8 cellular contexts compared by ENCODE assay signal in the genomic region with DNA sequence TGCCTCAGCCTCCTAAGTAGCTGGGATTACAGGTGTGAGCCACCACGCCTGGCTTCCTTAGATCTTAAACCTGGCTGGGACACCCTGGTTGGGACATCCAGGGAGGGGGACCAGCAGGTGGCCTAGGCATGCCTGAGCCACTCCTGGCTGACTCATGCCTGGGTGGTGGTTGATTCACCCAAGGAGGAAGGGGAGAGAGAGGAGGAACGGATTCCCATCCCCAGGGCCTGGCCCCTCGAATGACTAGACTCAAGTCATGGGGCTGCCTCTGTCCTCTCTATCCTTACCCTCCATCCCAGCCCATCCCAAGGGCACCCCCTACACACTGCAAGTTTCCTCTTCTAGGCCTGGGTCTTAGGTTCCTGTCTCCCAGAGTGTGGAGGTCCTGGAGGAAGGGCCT. TPM values are rescaled to one million over a fixed set of nuclear protein-coding genes. Genes with fewer than 3 reads are reported as not detected.
DNase-seq lines count a peak whose midpoint lies in the region; ATAC-seq and TF ChIP-seq lines count a peak whose summit lies in the region.

No MANE protein-coding gene starts in this region.

- no peak overlapping the region for H3K4me3 ChIP-seq in heart right ventricle
- no peak overlapping the region for H3K4me3 ChIP-seq in liver (ENCODE audit: low read depth in 1 of 3, low read length in 3 of 3)
- no peak overlapping the region for H3K4me3 ChIP-seq in upper lobe of right lung

- DNase-seq in heart right ventricle (no peak), left cardiac atrium (no peak), upper lobe of right lung (no peak), ecto neural progenitor cell (ENCODE audit: low spot score) (no peak), NOMO-1 (lab: John Stamatoyannopoulos, UW; ENCODE audit: unreplicated experiment in 2 of 2) (no peak)
- peak in 1 of 2 donors; percentile 69 for DNase-seq in activated naive CD4-positive, alpha-beta T cell treated with anti-CD3 and anti-CD28 coated beads, Interleukin-2, amount 50 U/mL, for 72 hours (ENCODE audit: low spot score in 2 of 2)

- 75 to 86% methylated on average over 3 of the region's 3 CpGs for WGBS in heart right ventricle, 2 donors
- WGBS in liver: 80% methylated on average over 3 of the region's 3 CpGs

- intact Hi-C loops in heart right ventricle (cut with DNase I) (loop anchor here in 1 of 10 donors (10.0 kb wide), 1 partner anchor 1277 kb away; no protein-coding TSS in a partner anchor), left cardiac atrium (cut with DNase I) (no loop called here), upper lobe of right lung (cut with DNase I) (no loop called here)

- H3K27me3 ChIP-seq in heart right ventricle (no peaks in the 10 kb centered on the region), liver (ENCODE audit: control insufficient read depth in 4 of 4, insufficient read depth in 4 of 4, low read length in 3 of 4) (no peaks in the 10 kb centered on the region), upper lobe of right lung (no peaks in the 10 kb centered on the region)

- no peaks in the 10 kb centered on the region for H3K36me3 ChIP-seq in heart right ventricle
- no peaks in the 10 kb centered on the region for H3K36me3 ChIP-seq in liver (ENCODE audit: control insufficient read depth in 4 of 4, insufficient read depth in 3 of 4, low read depth in 1 of 4, low read length in 3 of 4)
- H3K36me3 ChIP-seq in upper lobe of right lung: no peaks in the 10 kb centered on the region

- TF ChIP-seq RAD21 in liver (IDR thresholded peaks at IDR 0.05): no peak

- H3K27ac ChIP-seq in heart right ventricle: peak overlapping the region in 9 of 10 donors; percentile 45 to 93 (median 72)
- H3K27ac ChIP-seq in liver (ENCODE audit: low read depth in 1 of 2, low read length in 2 of 2): peak overlapping the region; percentile 4 to 66
- peak overlapping the region; percentile 28 for H3K27ac ChIP-seq in upper lobe of right lung

- ATAC-seq in heart right ventricle: no peak
- ATAC-seq in left cardiac atrium: no peak
- peak in 1 of 2 donors; percentile 25 for ATAC-seq in activated naive CD4-positive, alpha-beta T cell treated with anti-CD3 and anti-CD28 coated beads, Interleukin-2, amount 50 U/mL, for 72 hours
- ATAC-seq in upper lobe of right lung: peak; percentile 20
- ATAC-seq in GM21528 (IDR thresholded peaks at IDR 0.05; ENCODE audit: low FRiP score, unreplicated experiment): no peak

- TF ChIP-seq CTCF in heart right ventricle (IDR thresholded peaks at IDR 0.05) (no peak), liver (IDR thresholded peaks at IDR 0.05; ENCODE audit: low read depth, low read length, missing input control) (no peak), upper lobe of right lung (IDR thresholded peaks at IDR 0.05) (no peak)

- peak overlapping the region; percentile 94 to 98 for H3K27ac Mint-ChIP-seq in activated naive CD4-positive, alpha-beta T cell treated with anti-CD3 and anti-CD28 coated beads, Interleukin-2, amount 50 U/mL, for 72 hours

- no peaks in the 10 kb centered on the region for H3K9me3 Mint-ChIP-seq in activated naive CD4-positive, alpha-beta T cell treated with anti-CD3 and anti-CD28 coated beads, Interleukin-2, amount 50 U/mL, for 72 hours

- no peak overlapping the region for H3K9ac ChIP-seq in liver (ENCODE audit: low read depth in 1 of 2, low read length in 2 of 2)

- H3K9me3 ChIP-seq in heart right ventricle (no peaks in the 10 kb centered on the region), liver (ENCODE audit: control insufficient read depth in 4 of 4, low read length in 3 of 4) (no peaks in the 10 kb centered on the region), upper lobe of right lung (no peaks in the 10 kb centered on the region)

- H3K36me3 Mint-ChIP-seq in activated naive CD4-positive, alpha-beta T cell treated with anti-CD3 and anti-CD28 coated beads, Interleukin-2, amount 50 U/mL, for 72 hours: no peaks in the 10 kb centered on the region

- H3K4me1 ChIP-seq in heart right ventricle (peaks cover 65 to 100% (median 97%) of the 10 kb centered on the region in 9 donors), liver (ENCODE audit: control insufficient read depth in 4 of 4, insufficient read depth in 4 of 4, low read length in 3 of 4) (peaks cover 58 to 94% (median 81%) of the 10 kb centered on the region in 4 donors), upper lobe of right lung (peaks cover 79% of the 10 kb centered on the region)

TF ChIP-seq in liver, 16 proteins besides CTCF, POLR2A, EP300 and RAD21 (continues in another document):
- TF ChIP-seq EGR1 (IDR thresholded peaks at IDR 0.05; ENCODE audit: low read depth in 2 of 2) (no peak), SP1 (IDR thresholded peaks at IDR 0.05) (no peak), GABPA (IDR thresholded peaks at IDR 0.05 in 1 of 2, conservative IDR thresholded peaks at IDR 0.05 in 1 of 2) (no peak), FOXA2 (IDR thresholded peaks at IDR 0.05) (no peak), HNF4A (conservative IDR thresholded peaks at IDR 0.05) (no peak)
- TF ChIP-seq, protein P1, sequence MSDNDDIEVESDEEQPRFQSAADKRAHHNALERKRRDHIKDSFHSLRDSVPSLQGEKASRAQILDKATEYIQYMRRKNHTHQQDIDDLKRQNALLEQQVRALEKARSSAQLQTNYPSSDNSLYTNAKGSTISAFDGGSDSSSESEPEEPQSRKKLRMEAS (IDR thresholded peaks at IDR 0.05): no peak
- TF ChIP-seq, protein P2, sequence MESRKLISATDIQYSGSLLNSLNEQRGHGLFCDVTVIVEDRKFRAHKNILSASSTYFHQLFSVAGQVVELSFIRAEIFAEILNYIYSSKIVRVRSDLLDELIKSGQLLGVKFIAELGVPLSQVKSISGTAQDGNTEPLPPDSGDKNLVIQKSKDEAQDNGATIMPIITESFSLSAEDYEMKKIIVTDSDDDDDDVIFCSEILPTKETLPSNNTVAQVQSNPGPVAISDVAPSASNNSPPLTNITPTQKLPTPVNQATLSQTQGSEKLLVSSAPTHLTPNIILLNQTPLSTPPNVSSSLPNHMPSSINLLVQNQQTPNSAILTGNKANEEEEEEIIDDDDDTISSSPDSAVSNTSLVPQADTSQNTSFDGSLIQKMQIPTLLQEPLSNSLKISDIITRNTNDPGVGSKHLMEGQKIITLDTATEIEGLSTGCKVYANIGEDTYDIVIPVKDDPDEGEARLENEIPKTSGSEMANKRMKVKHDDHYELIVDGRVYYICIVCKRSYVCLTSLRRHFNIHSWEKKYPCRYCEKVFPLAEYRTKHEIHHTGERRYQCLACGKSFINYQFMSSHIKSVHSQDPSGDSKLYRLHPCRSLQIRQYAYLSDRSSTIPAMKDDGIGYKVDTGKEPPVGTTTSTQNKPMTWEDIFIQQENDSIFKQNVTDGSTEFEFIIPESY (IDR thresholded peaks at IDR 0.05): no peak
- TF ChIP-seq, protein P3, sequence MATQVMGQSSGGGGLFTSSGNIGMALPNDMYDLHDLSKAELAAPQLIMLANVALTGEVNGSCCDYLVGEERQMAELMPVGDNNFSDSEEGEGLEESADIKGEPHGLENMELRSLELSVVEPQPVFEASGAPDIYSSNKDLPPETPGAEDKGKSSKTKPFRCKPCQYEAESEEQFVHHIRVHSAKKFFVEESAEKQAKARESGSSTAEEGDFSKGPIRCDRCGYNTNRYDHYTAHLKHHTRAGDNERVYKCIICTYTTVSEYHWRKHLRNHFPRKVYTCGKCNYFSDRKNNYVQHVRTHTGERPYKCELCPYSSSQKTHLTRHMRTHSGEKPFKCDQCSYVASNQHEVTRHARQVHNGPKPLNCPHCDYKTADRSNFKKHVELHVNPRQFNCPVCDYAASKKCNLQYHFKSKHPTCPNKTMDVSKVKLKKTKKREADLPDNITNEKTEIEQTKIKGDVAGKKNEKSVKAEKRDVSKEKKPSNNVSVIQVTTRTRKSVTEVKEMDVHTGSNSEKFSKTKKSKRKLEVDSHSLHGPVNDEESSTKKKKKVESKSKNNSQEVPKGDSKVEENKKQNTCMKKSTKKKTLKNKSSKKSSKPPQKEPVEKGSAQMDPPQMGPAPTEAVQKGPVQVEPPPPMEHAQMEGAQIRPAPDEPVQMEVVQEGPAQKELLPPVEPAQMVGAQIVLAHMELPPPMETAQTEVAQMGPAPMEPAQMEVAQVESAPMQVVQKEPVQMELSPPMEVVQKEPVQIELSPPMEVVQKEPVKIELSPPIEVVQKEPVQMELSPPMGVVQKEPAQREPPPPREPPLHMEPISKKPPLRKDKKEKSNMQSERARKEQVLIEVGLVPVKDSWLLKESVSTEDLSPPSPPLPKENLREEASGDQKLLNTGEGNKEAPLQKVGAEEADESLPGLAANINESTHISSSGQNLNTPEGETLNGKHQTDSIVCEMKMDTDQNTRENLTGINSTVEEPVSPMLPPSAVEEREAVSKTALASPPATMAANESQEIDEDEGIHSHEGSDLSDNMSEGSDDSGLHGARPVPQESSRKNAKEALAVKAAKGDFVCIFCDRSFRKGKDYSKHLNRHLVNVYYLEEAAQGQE (IDR thresholded peaks at IDR 0.05): no peak

RNA-seq across cellular contexts. Expression of a gene that starts 12.7 kb away (rescaled TPM):
- 10 to 100 TPM; 11.1 to 33.5 (median 25.1) TPM for total RNA-seq in heart right ventricle
- 10 to 100 TPM in 1 of 2 donors, 1 to 10 TPM in 1; 6.7 to 13.0 TPM for polyA plus RNA-seq in heart right ventricle
- 10 to 100 TPM; 24.9 to 27.3 TPM for total RNA-seq in left cardiac atrium
- total RNA-seq in activated naive CD4-positive, alpha-beta T cell treated with anti-CD3 and anti-CD28 coated beads, Interleukin-2, amount 50 U/mL, for 72 hours: 10 to 100 TPM; 63.1 to 96.5 TPM
- total RNA-seq in liver: 10 to 100 TPM in 1 of 2 donors, 1 to 10 TPM in 1; 4.9 to 14.3 TPM
- polyA plus RNA-seq in liver: 10 to 100 TPM in 1 of 2 donors, 1 to 10 TPM in 1; 6.7 to 11.2 TPM
- 44.7 TPM for total RNA-seq in upper lobe of right lung

RNA-seq across cellular contexts. Expression of a gene that starts 30.4 kb away (rescaled TPM):
- total RNA-seq in heart right ventricle (10 to 100 TPM in 8 of 10 donors, 1 to 10 TPM in 2; 7.2 to 15.4 (median 12.3) TPM), left cardiac atrium (10 to 100 TPM; 14.7 to 18.3 TPM), liver (10 to 100 TPM in 1 of 2 donors, 1 to 10 TPM in 1; 9.3 to 22.0 TPM), upper lobe of right lung (37.1 TPM)
- polyA plus RNA-seq in heart right ventricle (10 to 100 TPM; 16.7 to 31.1 TPM), liver (10 to 100 TPM; 22.0 to 25.0 TPM)
- total RNA-seq in activated naive CD4-positive, alpha-beta T cell treated with anti-CD3 and anti-CD28 coated beads, Interleukin-2, amount 50 U/mL, for 72 hours: 10 to 100 TPM; 26.0 to 49.8 TPM

RNA-seq across cellular contexts. Expression of a gene that starts 37.5 kb away (rescaled TPM):
- total RNA-seq in heart right ventricle (under 1 TPM in 7 of 10 donors, not detected in 3; 0.25 to 0.59 (median 0.47) TPM), left cardiac atrium (under 1 TPM; 0.50 to 0.99 TPM), liver (1 to 10 TPM in 1 of 2 donors, under 1 TPM in 1; 0.59 to 1.5 TPM), upper lobe of right lung (3.5 TPM)
- polyA plus RNA-seq in heart right ventricle (under 1 TPM in 1 of 2 donors, not detected in 1; 0.28 TPM), liver (under 1 TPM; 0.06 to 0.40 TPM)
- 1 to 10 TPM; 4.0 to 6.8 TPM for total RNA-seq in activated naive CD4-positive, alpha-beta T cell treated with anti-CD3 and anti-CD28 coated beads, Interleukin-2, amount 50 U/mL, for 72 hours

RNA-seq across cellular contexts. Expression of a gene that starts 51.2 kb away (rescaled TPM):
- 10 to 100 TPM; 23.2 to 52.9 (median 33.9) TPM for total RNA-seq in heart right ventricle
- polyA plus RNA-seq in heart right ventricle: 10 to 100 TPM; 10.8 to 48.6 TPM
- total RNA-seq in left cardiac atrium: 10 to 100 TPM; 35.8 to 49.9 TPM
- 10 to 100 TPM; 24.5 to 43.2 TPM for total RNA-seq in activated naive CD4-positive, alpha-beta T cell treated with anti-CD3 and anti-CD28 coated beads, Interleukin-2, amount 50 U/mL, for 72 hours
- total RNA-seq in liver: 10 to 100 TPM in 1 of 2 donors, 1 to 10 TPM in 1; 4.5 to 83.7 TPM
- polyA plus RNA-seq in liver: 10 to 100 TPM in 1 of 2 donors, 1 to 10 TPM in 1; 2.5 to 10.6 TPM
- 58.8 TPM for total RNA-seq in upper lobe of right lung
